Comparison of ENCODE assay signal across 23 cellular contexts in genomic region chr15:62476163-62476562, GRCh38.
DNase-seq lines count a peak whose midpoint lies in the region; ATAC-seq, FAIRE-seq and TF ChIP-seq lines count a peak whose summit lies in the region.
"Had no signal": no experiment of that assay in that cellular context is flagged by ENCODE, and none has a peak within 500 bp of the region (broad histone marks: within the 10 kb centered on the region; RNA-seq: fewer than 3 reads in every experiment).

No MANE protein-coding gene starts in this region.

- H2BK120ac ChIP-seq in mesenchymal stem cell (ENCODE audit: low read depth, low read length) = no peak overlapping the region

- ATAC-seq in RWPE2 (ENCODE audit: low read depth) = no peak
- ATAC-seq: CD8-positive, alpha-beta T cell; HepG2 had no signal

- TF ChIP-seq CTCF in RWPE2 (IDR thresholded peaks at IDR 0.05; ENCODE audit: poor library complexity, severe bottlenecking) (no peak), stomach (IDR thresholded peaks at IDR 0.05) (no peak)

- no peaks in the 10 kb centered on the region for H3K4me1 ChIP-seq in RWPE2 (ENCODE audit: insufficient read depth, poor library complexity, severe bottlenecking)
- peaks cover 7% of the 10 kb centered on the region for H3K4me1 ChIP-seq in mesenchymal stem cell (ENCODE audit: control insufficient read depth, insufficient read depth, low read depth, low read length)
- peaks cover 0 to 54% (median 24%) of the 10 kb centered on the region in 4 donors for H3K4me1 ChIP-seq in stomach

- H3K4me3 ChIP-seq in RWPE2 (ENCODE audit: severe bottlenecking) = no peak overlapping the region
- no peak overlapping the region for H3K4me3 ChIP-seq in mesenchymal stem cell (ENCODE audit: insufficient read depth in 1 of 2, low read depth in 1 of 2, low read length in 2 of 2)
- H3K4me3 ChIP-seq in stomach = no peak overlapping the region
- H3K4me3 ChIP-seq: BLaER1 treated with 17β-estradiol and CSF1 and Interleukin-3, amounts not matched to agents 10 nM and 100 nM had no signal

- H3K9me3 ChIP-seq in RWPE2 (ENCODE audit: severe bottlenecking) (no peaks in the 10 kb centered on the region), mesenchymal stem cell (ENCODE audit: control insufficient read depth, low read length) (no peaks in the 10 kb centered on the region), stomach (no peaks in the 10 kb centered on the region)
- H3K9me3 ChIP-seq: BLaER1 treated with 17β-estradiol and CSF1 and Interleukin-3, amounts not matched to agents 10 nM and 100 nM had no signal

- H3K4me2 ChIP-seq in mesenchymal stem cell (ENCODE audit: low read length, poor library complexity, severe bottlenecking) = no peak overlapping the region
- H3K4me2 ChIP-seq: BLaER1 treated with 17β-estradiol and CSF1 and Interleukin-3, amounts not matched to agents 10 nM and 100 nM had no signal

- TF ChIP-seq POLR2A in stomach (IDR thresholded peaks at IDR 0.05) = no peak

- peak; percentile 48 for FAIRE-seq in urothelium cell line (lab: Jason Lieb, UNC)
- FAIRE-seq: GM12891, GM18507, H1, HepG2 had no signal

- no peak overlapping the region for H4K8ac ChIP-seq in mesenchymal stem cell (ENCODE audit: low read length)

- H3K14ac ChIP-seq in mesenchymal stem cell (ENCODE audit: low read length in 2 of 2) = no peak overlapping the region

- peak overlapping the region in 1 of 2 experiments; percentile 80 for H2BK12ac ChIP-seq in mesenchymal stem cell (ENCODE audit: low read length in 2 of 2)

- no peak for TF ChIP-seq EP300 in stomach (IDR thresholded peaks at IDR 0.05)

- H3K36me3 ChIP-seq in RWPE2 (ENCODE audit: low read depth) (no peaks in the 10 kb centered on the region), mesenchymal stem cell (ENCODE audit: control insufficient read depth in 1 of 2, insufficient read depth in 2 of 2, low read depth in 1 of 2, low read length in 2 of 2) (peaks cover 8 to 9% of the 10 kb centered on the region in 2 experiments), stomach (no peaks in the 10 kb centered on the region)
- H3K36me3 ChIP-seq: BLaER1 treated with 17β-estradiol and CSF1 and Interleukin-3, amounts not matched to agents 10 nM and 100 nM had no signal

- H3K18ac ChIP-seq in mesenchymal stem cell (ENCODE audit: low read depth in 1 of 2, low read length in 2 of 2) = peak overlapping the region in 1 of 2 experiments; percentile 46

- H3K4ac ChIP-seq in mesenchymal stem cell (ENCODE audit: low read depth in 1 of 2, low read length in 2 of 2) = no peak overlapping the region

- no peaks in the 10 kb centered on the region for H3K27me3 ChIP-seq in RWPE2 (ENCODE audit: insufficient read depth, poor library complexity, severe bottlenecking)
- no peaks in the 10 kb centered on the region for H3K27me3 ChIP-seq in mesenchymal stem cell (ENCODE audit: control insufficient read depth in 1 of 2, insufficient read depth in 1 of 2, low read length in 2 of 2)
- H3K27me3 ChIP-seq in stomach = no peaks in the 10 kb centered on the region
- H3K27me3 ChIP-seq: BLaER1 treated with 17β-estradiol and CSF1 and Interleukin-3, amounts not matched to agents 10 nM and 100 nM had no signal

- no peak overlapping the region for H2BK15ac ChIP-seq in mesenchymal stem cell (ENCODE audit: low read depth, poor library complexity, severe bottlenecking)

- peaks cover 43% of the 10 kb centered on the region for H3K79me1 ChIP-seq in mesenchymal stem cell (replicated peaks; ENCODE audit: low read length, poor library complexity, severe bottlenecking)

- DNase-seq in RWPE2 (ENCODE audit: low spot score) = peak; percentile 59
- DNase-seq in mesenchymal stem cell = no peak
- no peak for DNase-seq in stomach
- DNase-seq in urothelium cell line (ENCODE audit: low spot score) = no peak
- DNase-seq in occipital lobe (lab: John Stamatoyannopoulos, UW) = no peak
- no peak for DNase-seq in SKM-1 treated with dmso at 0.1 percent for 144 hours (lab: John Stamatoyannopoulos, UW; ENCODE audit: unreplicated experiment)
- DNase-seq in NK-92 treated with Interleukin-12 subunit alpha and Interleukin-12 subunit beta, amount 100 ng/mL, for 24 hours (lab: John Stamatoyannopoulos, UW) = no peak
- DNase-seq: Calu3; CD8-positive, alpha-beta T cell; EL; KG1; MV-4-11; NCI-H1417; NCI-H187; NCI-H2107; NCI-H510A treated with DMSO at 0.1 percent for 48 hours; NCI-H774; SHP77 treated with DMSO at 0.1 percent for 48 hours had no signal

- H3K9ac ChIP-seq in mesenchymal stem cell (ENCODE audit: low read length) = peak overlapping the region; percentile 64
- H3K9ac ChIP-seq: BLaER1 treated with 17β-estradiol and CSF1 and Interleukin-3, amounts not matched to agents 10 nM and 100 nM had no signal

- H2AK5ac ChIP-seq in mesenchymal stem cell (ENCODE audit: low read length, severe bottlenecking) = no peak overlapping the region

- H3K27ac ChIP-seq in RWPE2 (ENCODE audit: poor library complexity, severe bottlenecking) = no peak overlapping the region
- H3K27ac ChIP-seq in mesenchymal stem cell (ENCODE audit: low read length, poor library complexity, severe bottlenecking) = no peak overlapping the region
- H3K27ac ChIP-seq in stomach = peak overlapping the region in 4 of 5 donors; percentile 22 to 57 (median 51)
- H3K27ac ChIP-seq: BLaER1 treated with 17β-estradiol and CSF1 and Interleukin-3, amounts not matched to agents 10 nM and 100 nM had no signal

- 98% methylated on average over 9 of the region's 9 CpGs for WGBS in mesenchymal stem cell
- 85 to 96% (median 95%) methylated on average over 8 to 9 of the region's 9 CpGs for WGBS in stomach, 5 donors

- no peak overlapping the region for H4K91ac ChIP-seq in mesenchymal stem cell (ENCODE audit: low read length)

- intact Hi-C loops in stomach (cut with DNase I; ENCODE audit: low total_unique reads) = no loop called here

- H2AFZ ChIP-seq in mesenchymal stem cell (ENCODE audit: low read depth, low read length) = no peak overlapping the region

- no peak overlapping the region for H2BK5ac ChIP-seq in mesenchymal stem cell (ENCODE audit: low read depth, low read length, poor library complexity, severe bottlenecking)

- H3K23ac ChIP-seq in mesenchymal stem cell (ENCODE audit: low read length in 2 of 2) = peak overlapping the region in 1 of 2 experiments; percentile 5

Comparison
In these comparisons a context has a peak if more than half of its experiments do, and no peak if none do; other contexts are left out.
1. H3K27ac ChIP-seq: peak in stomach (4 of 5); none in RWPE2 (single experiment) and mesenchymal stem cell (single experiment).